ENCODE assay signal across 8 cellular contexts in the genomic region with DNA sequence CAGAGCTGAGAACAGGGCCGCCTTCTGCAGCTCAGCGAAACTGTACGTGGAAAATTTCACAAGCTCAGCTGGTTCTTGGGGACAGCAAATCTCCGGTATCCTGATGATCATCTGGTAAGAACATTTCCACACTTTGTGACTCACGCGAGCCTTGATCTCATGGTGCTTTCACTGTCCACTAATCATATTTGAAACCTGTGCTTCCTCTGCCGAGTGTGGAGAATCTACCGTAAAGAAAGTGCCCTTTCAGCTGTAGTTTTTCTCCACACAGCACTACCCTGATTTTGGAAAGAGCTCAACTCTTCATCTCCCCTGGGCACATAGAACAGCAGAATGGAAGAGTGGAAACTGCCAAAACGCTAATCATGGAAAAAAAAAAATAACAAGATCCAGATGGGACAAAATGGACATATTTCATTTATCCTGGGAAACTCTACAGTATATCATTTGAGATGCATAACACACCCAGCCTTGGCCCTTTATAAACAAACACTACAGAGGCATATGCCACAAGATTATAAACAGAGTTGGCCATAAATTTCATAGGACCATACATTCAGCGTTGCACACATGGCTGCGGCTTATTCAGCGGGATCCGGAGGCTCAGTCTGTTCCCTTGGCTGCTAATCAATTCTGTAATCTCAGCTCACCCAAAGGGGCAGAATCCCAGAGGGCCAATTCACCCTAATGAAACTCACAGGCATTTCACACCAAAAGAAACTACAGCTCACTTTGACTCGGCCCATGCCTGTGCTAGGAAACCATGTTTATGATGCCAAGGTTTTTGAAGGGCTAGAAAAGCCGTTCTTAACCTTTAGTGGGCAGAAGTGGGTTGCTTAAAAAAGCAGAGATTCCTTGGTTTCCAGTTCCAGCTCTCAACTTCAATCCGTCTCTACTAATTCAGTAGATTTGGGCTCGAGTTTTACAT.
A peak's percentile ranks its signal among the peaks of the same experiment; 100 is the strongest.
DNase-seq lines count a peak whose midpoint lies in the region; ATAC-seq and TF ChIP-seq lines count a peak whose summit lies in the region.

No MANE protein-coding gene starts in this region.

- H3K4me3 ChIP-seq in epithelial cell of esophagus (ENCODE audit: low read length): no peak overlapping the region
- H3K4me3 ChIP-seq in H7 (ENCODE audit: insufficient read depth, low read depth, low read length): no peak overlapping the region

- DNase-seq in AG20443 (ENCODE audit: low spot score) (peak; percentile 80), NCI-H446 (lab: John Stamatoyannopoulos, UW) (peak; percentile 92 to 99), epithelial cell of esophagus (ENCODE audit: low read depth) (peak; percentile 16), non-pigmented ciliary epithelial cell (ENCODE audit: low read depth) (peak; percentile 20), H7 (no peak)
- no peak for DNase-seq in activated naive CD4-positive, alpha-beta T cell (lab: John Stamatoyannopoulos, UW)

- TF ChIP-seq CTCF in epithelial cell of esophagus (IDR thresholded peaks at IDR 0.05; ENCODE audit: insufficient read depth, low read depth, low read length, missing control alignments): no peak

- no peaks in the 10 kb centered on the region; the same call in 1 of the 2 replicates for H3K27me3 ChIP-seq in H7 (ENCODE audit: control insufficient read depth, insufficient read depth, low read length)

- no peaks in the 10 kb centered on the region for H3K36me3 ChIP-seq in H7 (replicated peaks; ENCODE audit: control insufficient read depth, insufficient read depth, low read length)

- ATAC-seq in GM21786 (IDR thresholded peaks at IDR 0.05; ENCODE audit: unreplicated experiment) (no peak), GM19328 (IDR thresholded peaks at IDR 0.05; ENCODE audit: unreplicated experiment) (no peak)

Comparison
In these comparisons a context has a peak if more than half of its experiments do, and no peak if none do; other contexts are left out.
1. DNase-seq: peak in AG20443 (single experiment), NCI-H446 (2 of 2), epithelial cell of esophagus (single experiment) and non-pigmented ciliary epithelial cell (single experiment); none in activated naive CD4-positive, alpha-beta T cell (0 of 4) and H7 (single experiment).